In genomic region chr17:38477417-38477816, GRCh38 we compare ENCODE assay signal across 2 cellular contexts. TPM values are rescaled to one million over a fixed set of nuclear protein-coding genes. Genes with fewer than 3 reads are reported as not detected.
"Had no signal": no experiment of that assay in that cellular context is flagged by ENCODE, and none has a peak within 500 bp of the region (broad histone marks: within the 10 kb centered on the region; RNA-seq: fewer than 3 reads in every experiment).

No MANE protein-coding gene starts in this region.

RNA-seq across cellular contexts. Expression of gene ARHGAP23, which starts 49.2 kb away (rescaled TPM):
- total RNA-seq: HepG2 had no signal
- polyA plus RNA-seq: IgD-negative memory B cell had no signal
